ENCODE assay signal across 8 cellular contexts in genomic region chr15:42495361-42496212, GRCh38. TPM values are rescaled to one million over a fixed set of nuclear protein-coding genes. Genes with fewer than 3 reads are reported as not detected.
DNase-seq lines count a peak whose midpoint lies in the region; ATAC-seq and TF ChIP-seq lines count a peak whose summit lies in the region.

Gene SNAP23 (plus strand): TSS chr15:42495634. CDS start chr15:42511847, 16,213 bp downstream.

- H3K27me3 Mint-ChIP-seq in T-cell, result no peaks in the 10 kb centered on the region

- H2AFZ ChIP-seq in trophoblast cell (ENCODE audit: insufficient read depth, low read length, poor library complexity), result peak within 1 kb of the TSS; percentile 61

- peaks cover 16% of the 10 kb centered on the region for H3K79me1 ChIP-seq in trophoblast cell (ENCODE audit: low read length)

- H3K4me3 ChIP-seq in GM12864 (ENCODE audit: low read depth, low read length), result peak within 1 kb of the TSS; percentile 89
- H3K4me3 ChIP-seq in trophoblast cell (ENCODE audit: low read depth, low read length), result peak within 1 kb of the TSS; percentile 78
- peak within 1 kb of the TSS; percentile 57 to 84 (median 70) for H3K4me3 ChIP-seq in tibial nerve

- peak within 1 kb of the TSS; percentile 84 for H3K9ac ChIP-seq in trophoblast cell (ENCODE audit: low read length)

- ATAC-seq in HG02798 (IDR thresholded peaks at IDR 0.05; ENCODE audit: poor library complexity, unreplicated experiment) (peak; percentile 88), T-cell (replicated peaks in 1 of 4) (peak; percentile 89 to 92 (median 91))

- no peaks in the 10 kb centered on the region for H3K9me3 Mint-ChIP-seq in T-cell

- H3K27ac ChIP-seq in adipose tissue (ENCODE audit: low read depth, low read length) (peak within 1 kb of the TSS; percentile 77), trophoblast cell (ENCODE audit: low read depth, low read length) (peak within 1 kb of the TSS; percentile 47), tibial nerve (peak within 1 kb of the TSS; percentile 88 to 96 (median 92))

- no peak within 1 kb of the TSS for H2BK120ac ChIP-seq in trophoblast cell (ENCODE audit: insufficient read depth, low read length, poor library complexity)

- peak within 1 kb of the TSS; percentile 13 for H3K18ac ChIP-seq in trophoblast cell (ENCODE audit: low read length)

- H4K12ac ChIP-seq in trophoblast cell (ENCODE audit: low read depth, low read length), result no peak within 1 kb of the TSS

- H3K9me3 ChIP-seq in trophoblast cell (ENCODE audit: insufficient read depth, low read depth, low read length) (no peaks in the 10 kb centered on the region), tibial nerve (no peaks in the 10 kb centered on the region)

- TF ChIP-seq CTCF in GM12864 (IDR thresholded peaks at IDR 0.05; ENCODE audit: low read depth, low read length, missing control alignments) (no peak), tibial nerve (IDR thresholded peaks at IDR 0.05) (peak in 1 of 5 experiments; percentile 11)

- H3K4ac ChIP-seq in trophoblast cell (ENCODE audit: low read depth, low read length), result peak within 1 kb of the TSS; percentile 75

- DNase-seq in GM12864 (ENCODE audit: low read depth) (peak; percentile 60), NCI-H146 (lab: John Stamatoyannopoulos, UW) (peak; percentile 79), T-cell (peak; percentile 59 to 87 (median 74)), cardiac septum (ENCODE audit: low spot score) (peak; percentile 98), trophoblast cell (peak; percentile 87 to 91), tibial nerve (ENCODE audit: low spot score in 2 of 2) (peak; percentile 86 to 91)

- POLR2A ChIA-PET in T-cell (lab: Charles Lee), result interaction anchor here in 1 of 2 donors (1.2 kb wide), 1 partner anchor 53 kb away, joined by 3 read pairs; the partner anchor contains the start of genes HAUS2 and LRRC57

- CTCF ChIA-PET in T-cell (lab: Charles Lee), result interaction anchor here in 1 of 2 donors (1.3 kb wide), 1 partner anchor 80 kb away, joined by 3 read pairs; the partner anchor contains the start of gene STARD9

- H3K4me1 ChIP-seq in trophoblast cell (ENCODE audit: control insufficient read depth in 1 of 2, insufficient read depth in 2 of 2, low read length in 2 of 2) (peaks cover 9 to 14% of the 10 kb centered on the region in 2 experiments), tibial nerve (peaks cover 0 to 60% (median 35%) of the 10 kb centered on the region in 4 donors)

- peaks cover 8% of the 10 kb centered on the region for H3K79me2 ChIP-seq in trophoblast cell (ENCODE audit: control insufficient read depth, insufficient read depth, low read length, poor library complexity)

- no peak within 1 kb of the TSS for H3K23ac ChIP-seq in trophoblast cell (ENCODE audit: low read length)

- H2BK5ac ChIP-seq in trophoblast cell (ENCODE audit: low read depth, low read length, poor library complexity), result peak within 1 kb of the TSS; percentile 24

- no peaks in the 10 kb centered on the region for H3K27me3 ChIP-seq in trophoblast cell (ENCODE audit: insufficient read depth, low read length)
- H3K27me3 ChIP-seq in tibial nerve, result no peaks in the 10 kb centered on the region

- H3K36me3 ChIP-seq in trophoblast cell (ENCODE audit: control insufficient read depth in 1 of 2, insufficient read depth in 2 of 2, low read length in 2 of 2), result peaks cover 0 to 2% of the 10 kb centered on the region in 2 experiments
- no peaks in the 10 kb centered on the region for H3K36me3 ChIP-seq in tibial nerve

- WGBS in adipose tissue, 3 donors, result 0% methylated on average over 43 of the region's 43 CpGs
- no CpG with 5 or more reads among the region's 43 CpGs for WGBS in trophoblast cell (ENCODE audit: extremely low coverage, insufficient coverage, insufficient read length)
- WGBS in tibial nerve, 2 donors, result 0 to 1% methylated on average over 41 to 42 of the region's 43 CpGs

- H4K91ac ChIP-seq in trophoblast cell (ENCODE audit: low read depth, low read length), result peak within 1 kb of the TSS; percentile 7

- H2BK12ac ChIP-seq in trophoblast cell (ENCODE audit: low read length), result no peak within 1 kb of the TSS

- peak within 1 kb of the TSS; percentile 61 for H3K4me2 ChIP-seq in trophoblast cell (ENCODE audit: low read length)

- H3K4me3 Mint-ChIP-seq in T-cell, result peak within 1 kb of the TSS; percentile 97 to 98 (median 98)

- H3K4me1 Mint-ChIP-seq in T-cell, result peaks cover 72 to 81% (median 72%) of the 10 kb centered on the region in 3 donors

- intact Hi-C loops in cardiac septum (cut with DNase I), result no loop called here

- TF ChIP-seq POLR2A in tibial nerve (IDR thresholded peaks at IDR 0.05), result peak; percentile 81 to 97

- no peak within 1 kb of the TSS for H2AK5ac ChIP-seq in trophoblast cell (ENCODE audit: low read length)

- peak within 1 kb of the TSS; percentile 95 to 97 for H3K27ac Mint-ChIP-seq in T-cell

- no peaks in the 10 kb centered on the region for H3K36me3 Mint-ChIP-seq in T-cell

- peak within 1 kb of the TSS; percentile 27 for H3K14ac ChIP-seq in trophoblast cell (ENCODE audit: low read length)

- TF ChIP-seq EP300 in tibial nerve (IDR thresholded peaks at IDR 0.05), result peak; percentile 33 to 97

- H4K8ac ChIP-seq in trophoblast cell (ENCODE audit: low read depth, low read length), result peak within 1 kb of the TSS; percentile 77

RNA-seq across cellular contexts. Expression of gene SNAP23, which starts in this region (rescaled TPM):
- total RNA-seq in T-cell (10 to 100 TPM; 51.8 to 60.7 (median 59.3) TPM), cardiac septum (48.2 TPM), tibial nerve (10 to 100 TPM; 54.0 to 77.9 (median 64.0) TPM)
- polyA plus RNA-seq in adipose tissue, result 10 to 100 TPM; 19.3 to 70.4 (median 38.9) TPM
- polyA plus RNA-seq in trophoblast cell (2013), result 60.5 and 62.5 TPM in 2 replicates

Comparison
In these comparisons a context has a peak if more than half of its experiments do, and no peak if none do; other contexts are left out.
1. Peak in every context shown above with its lines: DNase-seq, ATAC-seq, H3K4me3 ChIP-seq and H3K27ac ChIP-seq.